In the genomic region with DNA sequence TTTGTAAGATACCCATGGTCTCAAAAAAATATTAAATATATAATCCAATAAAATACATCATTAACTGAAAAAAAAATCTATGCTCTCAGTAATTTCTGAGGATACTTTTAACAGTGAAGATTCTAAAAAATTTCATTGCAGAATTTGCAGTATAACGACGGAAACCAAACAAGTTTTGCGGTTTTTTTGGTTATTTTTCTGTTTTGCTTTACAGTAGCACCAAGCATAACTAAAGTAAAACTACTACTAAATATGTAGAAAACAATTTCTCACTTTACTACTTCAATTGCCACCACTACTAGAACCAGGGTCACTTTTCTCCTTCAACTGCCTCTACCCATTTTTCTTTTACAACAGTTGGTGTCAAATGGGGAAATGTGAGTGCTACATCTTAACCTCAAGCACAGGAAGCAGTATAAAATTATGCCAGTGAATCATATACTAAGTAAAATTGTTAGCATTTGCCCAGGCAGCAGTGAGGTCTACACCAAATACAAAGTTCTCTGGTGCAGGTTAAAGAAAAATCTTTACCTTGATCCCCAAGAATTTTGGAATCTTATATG, we compare ENCODE assay signal across 11 cellular contexts. TPM values are rescaled to one million over a fixed set of nuclear protein-coding genes. Genes with fewer than 3 reads are reported as not detected.
A peak's percentile ranks its signal among the peaks of the same experiment; 100 is the strongest.
DNase-seq lines count a peak whose midpoint lies in the region; ATAC-seq lines count a peak whose summit lies in the region.
"Had no signal": no experiment of that assay in that cellular context is flagged by ENCODE, and none has a peak within 500 bp of the region (broad histone marks: within the 10 kb centered on the region; RNA-seq: fewer than 3 reads in every experiment).

No MANE protein-coding gene starts in this region.

- ATAC-seq in GM18909 (IDR thresholded peaks at IDR 0.05; ENCODE audit: poor library complexity, unreplicated experiment) (peak; percentile 77), HG02642 (IDR thresholded peaks at IDR 0.05; ENCODE audit: poor library complexity, unreplicated experiment) (peak; percentile 54), left ventricle myocardium superior (no peak)
- ATAC-seq: HCT116 had no signal

- intact Hi-C loops in left ventricle myocardium superior (cut with micrococcal nuclease) = no loop called here

- DNase-seq in NOMO-1 (lab: John Stamatoyannopoulos, UW; ENCODE audit: unreplicated experiment in 2 of 2) = peak; percentile 76 to 91
- DNase-seq in myocyte (ENCODE audit: low read depth) = peak; percentile 33
- no peak for DNase-seq in germinal center (ENCODE audit: low spot score)
- no peak for DNase-seq in pons (ENCODE audit: low spot score)
- DNase-seq in left ventricle myocardium superior = no peak
- DNase-seq in hepatic stellate cell (ENCODE audit: low spot score) = no peak
- DNase-seq: activated CD8-positive, alpha-beta memory T cell treated with anti-CD3 and anti-CD28 coated beads, Interleukin-2, amount 50 U/mL, for 48 hours; SHP77 had no signal

RNA-seq across cellular contexts. Expression of a gene that starts 24.1 kb away (rescaled TPM):
- total RNA-seq in myocyte (160 and 188 TPM in 2 replicates), left ventricle myocardium superior (63.0 TPM)
- 28.2 TPM for polyA plus RNA-seq in myocyte (2012)

Comparison
In these comparisons a context has a peak if more than half of its experiments do, and no peak if none do; other contexts are left out.
1. DNase-seq: peak in NOMO-1 (2 of 2) and myocyte (single experiment); none in germinal center (single experiment), pons (single experiment), left ventricle myocardium superior (single experiment) and hepatic stellate cell (single experiment).